1 cellular context compared by ENCODE assay signal in the genomic region with DNA sequence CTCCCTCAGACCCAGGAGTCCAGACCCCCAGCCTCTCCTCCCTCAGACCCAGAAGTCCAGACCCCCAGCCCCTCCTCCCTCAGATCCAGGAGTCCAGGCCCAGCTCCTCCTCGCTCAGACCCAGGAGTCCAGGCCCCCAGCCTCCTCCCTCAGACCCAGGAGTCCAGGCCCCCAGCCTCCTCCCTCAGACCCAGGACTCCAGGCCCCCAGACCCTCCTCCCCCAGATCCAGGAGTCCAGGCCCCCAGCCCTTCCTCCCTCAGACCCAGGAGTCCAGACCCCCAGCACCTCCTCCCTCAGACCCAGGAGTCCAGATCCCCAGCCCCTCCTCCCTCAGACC.
TF ChIP-seq lines count a peak whose summit lies in the region.

No MANE protein-coding gene starts in this region.

TF ChIP-seq in K562, 482 proteins besides CTCF, POLR2A, EP300 and RAD21:
- peak; percentile 19; the same call in 1 of the 2 replicates for TF ChIP-seq ZBTB7A (IDR thresholded peaks at IDR 0.05; ENCODE audit: borderline replicate concordance, control insufficient read depth, low read depth, low read length)
